In genomic region chr5:131575660-131576227, GRCh38 we compare ENCODE assay signal across 6 cellular contexts.
"Had no signal": no experiment of that assay in that cellular context is flagged by ENCODE, and none has a peak within 500 bp of the region (broad histone marks: within the 10 kb centered on the region; RNA-seq: fewer than 3 reads in every experiment).

No MANE protein-coding gene starts in this region.

- H3K4me1 Mint-ChIP-seq: H9 had no signal

- H3K27ac Mint-ChIP-seq: H9 had no signal

- DNase-seq: GM23248, GOT3, H9, HCEC 1CT, IMR-90 had no signal

- H3K4me3 Mint-ChIP-seq: H9 had no signal

- H3K27ac ChIP-seq: GM23248 had no signal

- H3K4me3 ChIP-seq: GM23248, K562 had no signal

- ATAC-seq: K562 had no signal
